Comparison of ENCODE assay signal across 8 cellular contexts in the genomic region with DNA sequence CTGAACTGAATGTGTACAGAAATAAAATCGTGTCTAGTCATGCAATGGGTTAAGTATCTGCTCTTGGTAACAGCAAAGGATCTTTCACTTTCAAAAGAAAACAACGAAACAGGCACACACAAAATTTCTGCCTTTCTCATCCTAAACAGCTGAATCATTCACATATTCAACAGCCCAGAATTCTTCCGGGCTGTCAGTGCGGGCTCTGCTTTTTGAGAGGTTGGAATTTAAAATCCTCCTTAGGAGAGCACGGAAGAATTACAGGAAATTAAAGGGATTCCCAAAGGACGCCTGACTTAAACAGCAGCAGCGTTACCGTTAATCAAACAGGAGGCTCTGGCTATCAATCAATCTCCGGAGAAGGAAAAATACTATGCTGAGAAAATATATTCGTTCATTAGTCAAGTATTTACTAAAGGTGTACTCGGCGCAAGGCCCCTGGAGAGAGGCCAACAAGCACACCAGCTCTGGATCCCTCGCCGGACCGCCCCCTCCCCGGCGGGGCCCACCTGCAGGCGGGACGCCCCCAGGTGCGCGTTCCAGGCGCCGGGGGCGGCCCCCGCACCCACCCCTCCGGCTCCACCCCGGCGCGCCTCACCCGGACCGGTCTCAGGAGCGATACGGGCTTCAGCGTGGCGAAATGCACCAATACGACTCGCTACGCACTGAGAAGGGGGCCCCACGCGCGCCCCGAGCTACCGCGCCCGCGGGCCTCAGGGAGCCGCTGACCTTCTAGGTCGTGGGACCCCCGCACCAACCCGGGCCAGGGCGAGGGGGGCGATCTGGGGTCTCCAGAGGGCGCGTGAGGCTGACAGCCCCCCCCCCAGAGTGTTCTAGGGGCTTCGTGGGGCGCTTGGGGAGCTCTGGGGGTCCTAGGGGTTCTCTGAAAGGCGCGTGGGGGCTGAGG. TPM values are rescaled to one million over a fixed set of nuclear protein-coding genes. Genes with fewer than 3 reads are reported as not detected.
A peak's percentile ranks its signal among the peaks of the same experiment; 100 is the strongest.
DNase-seq lines count a peak whose midpoint lies in the region; ATAC-seq, FAIRE-seq and TF ChIP-seq lines count a peak whose summit lies in the region.

No MANE protein-coding gene starts in this region.

- no peaks in the 10 kb centered on the region for H3K9me3 Mint-ChIP-seq in activated naive CD8-positive, alpha-beta T cell treated with anti-CD3 and anti-CD28 coated beads, Interleukin-2, amount 10 ng/mL, durations not matched to agents 7 days and 5 days
- no peaks in the 10 kb centered on the region for H3K9me3 Mint-ChIP-seq in progenitor cell of endocrine pancreas (ENCODE audit: low read depth)

- peak overlapping the region; percentile 65 to 80; a peak in 3 of 4 replicates for H3K27ac ChIP-seq in SK-N-SH (ENCODE audit: low read depth in 2 of 2, low read length in 1 of 2)
- peak overlapping the region; percentile 78 to 95 (median 94) for H3K27ac ChIP-seq in heart right ventricle

- H3F3A ChIP-seq in SK-N-SH (replicated peaks; ENCODE audit: insufficient read depth), result peaks cover 7% of the 10 kb centered on the region

- H3K4me2 ChIP-seq in SK-N-SH, result peak overlapping the region; percentile 90

- no peak for TF ChIP-seq EP300 in SK-N-SH (IDR thresholded peaks at IDR 0.05; ENCODE audit: borderline replicate concordance in 1 of 2, low read depth in 1 of 2, low read length in 1 of 2)

- peak overlapping the region; percentile 85; the same call in 1 of the 2 replicates for H2AFZ ChIP-seq in SK-N-SH (ENCODE audit: low read depth)

- H4K20me1 ChIP-seq in SK-N-SH (ENCODE audit: insufficient read depth), result no peaks in the 10 kb centered on the region

- H3K4me3 ChIP-seq in SK-N-SH (ENCODE audit: low read depth in 2 of 2, low read length in 1 of 2), result peak overlapping the region; percentile 77 to 95
- H3K4me3 ChIP-seq in heart right ventricle, result peak overlapping the region; percentile 82 to 98 (median 94)

- no peaks in the 10 kb centered on the region for H3K36me3 Mint-ChIP-seq in activated naive CD8-positive, alpha-beta T cell treated with anti-CD3 and anti-CD28 coated beads, Interleukin-2, amount 10 ng/mL, durations not matched to agents 7 days and 5 days
- H3K36me3 Mint-ChIP-seq in progenitor cell of endocrine pancreas (ENCODE audit: insufficient read depth), result peaks cover 2% of the 10 kb centered on the region

- H3K4me3 Mint-ChIP-seq in activated naive CD8-positive, alpha-beta T cell treated with anti-CD3 and anti-CD28 coated beads, Interleukin-2, amount 10 ng/mL, durations not matched to agents 7 days and 5 days, result peak overlapping the region; percentile 97
- H3K4me3 Mint-ChIP-seq in progenitor cell of endocrine pancreas (ENCODE audit: low read depth), result peak overlapping the region; percentile 76

- ATAC-seq in HG03108 (IDR thresholded peaks at IDR 0.05; ENCODE audit: unreplicated experiment), result peak; percentile 26
- ATAC-seq in activated naive CD8-positive, alpha-beta T cell treated with anti-CD3 and anti-CD28 coated beads, Interleukin-2, amount 10 ng/mL, durations not matched to agents 7 days and 5 days (ENCODE audit: low read depth), result peak; percentile 20
- ATAC-seq in heart right ventricle, result peak; percentile 39 to 75 (median 56)
- no peak for ATAC-seq in HG03139 (IDR thresholded peaks at IDR 0.05; ENCODE audit: unreplicated experiment)

- H3K27me3 ChIP-seq in SK-N-SH (ENCODE audit: insufficient read depth) (no peaks in the 10 kb centered on the region), heart right ventricle (peaks cover 0 to 3% (median 0%) of the 10 kb centered on the region in 7 donors)

- no peak for TF ChIP-seq RAD21 in SK-N-SH (IDR thresholded peaks at IDR 0.05; ENCODE audit: low read length)

- H3K79me2 ChIP-seq in SK-N-SH (ENCODE audit: insufficient read depth), result peaks cover 59% of the 10 kb centered on the region

- peaks cover 62% of the 10 kb centered on the region for H3K4me1 Mint-ChIP-seq in activated naive CD8-positive, alpha-beta T cell treated with anti-CD3 and anti-CD28 coated beads, Interleukin-2, amount 10 ng/mL, durations not matched to agents 7 days and 5 days
- peaks cover 11% of the 10 kb centered on the region for H3K4me1 Mint-ChIP-seq in progenitor cell of endocrine pancreas (ENCODE audit: low read depth)

- H3K4me1 ChIP-seq in SK-N-SH (ENCODE audit: control insufficient read depth in 1 of 2, insufficient read depth in 2 of 2, low read depth in 1 of 2, low read length in 1 of 2) (peaks cover 3 to 5% of the 10 kb centered on the region in 2 experiments; a peak in 3 of 4 replicates), heart right ventricle (peaks cover 0 to 48% (median 30%) of the 10 kb centered on the region in 9 donors)

- POLR2A ChIA-PET in SK-N-SH (lab: Yijun Ruan, JAX), result interaction anchor here (3.2 kb wide), 1 partner anchor 70 kb away, joined by 11 read pairs; a partner anchor contains a TSS
- POLR2A ChIA-PET in activated naive CD8-positive, alpha-beta T cell treated with anti-CD3 and anti-CD28 coated beads, Interleukin-2, amount 10 ng/mL, durations not matched to agents 7 days and 5 days (lab: Charles Lee), result interaction anchor here (1.2 to 6.7 kb wide), 6 partner anchors 17 to 70 kb away, joined by 4 to 72 read pairs (median 12); a partner anchor contains a TSS

- H3K9ac ChIP-seq in SK-N-SH, result peak overlapping the region; percentile 77

- no peaks in the 10 kb centered on the region for H3K9me3 ChIP-seq in SK-N-SH
- no peaks in the 10 kb centered on the region for H3K9me3 ChIP-seq in heart right ventricle

- WGBS in SK-N-SH (ENCODE audit: low lambda C conversion rate), result 11% methylated on average over 10 of the region's 58 CpGs
- 0 to 1% methylated on average over 58 of the region's 58 CpGs for WGBS in heart right ventricle, 2 donors

- H3K27me3 Mint-ChIP-seq in activated naive CD8-positive, alpha-beta T cell treated with anti-CD3 and anti-CD28 coated beads, Interleukin-2, amount 10 ng/mL, durations not matched to agents 7 days and 5 days, result peaks cover 2% of the 10 kb centered on the region
- H3K27me3 Mint-ChIP-seq in progenitor cell of endocrine pancreas, result no peaks in the 10 kb centered on the region

- CTCF ChIA-PET in SK-N-SH (lab: Yijun Ruan, JAX), result interaction anchor here (1.1 to 1.8 kb wide), 7 partner anchors 14 to 80 kb away, joined by 3 to 6 read pairs (median 3); a partner anchor contains a TSS

- TF ChIP-seq CTCF in SK-N-SH (IDR thresholded peaks at IDR 0.05), result no peak
- TF ChIP-seq CTCF in heart right ventricle (IDR thresholded peaks at IDR 0.05), result no peak
- TF ChIP-seq CTCF in progenitor cell of endocrine pancreas (IDR thresholded peaks at IDR 0.05; ENCODE audit: unreplicated experiment), result no peak

- intact Hi-C loops in heart right ventricle (cut with DNase I), result loop anchor here in 8 of 10 donors (5.0 to 10.0 kb wide), 4 partner anchors 53 to 1625 kb away; a partner anchor contains a TSS

- H3K27ac Mint-ChIP-seq in activated naive CD8-positive, alpha-beta T cell treated with anti-CD3 and anti-CD28 coated beads, Interleukin-2, amount 10 ng/mL, durations not matched to agents 7 days and 5 days, result peak overlapping the region; percentile 94
- H3K27ac Mint-ChIP-seq in progenitor cell of endocrine pancreas, result peak overlapping the region; percentile 73

- H3K36me3 ChIP-seq in SK-N-SH (replicated peaks in 1 of 2; ENCODE audit: control insufficient read depth in 1 of 2, insufficient read depth in 2 of 2, low read length in 1 of 2) (peaks cover 0 to 4% of the 10 kb centered on the region in 2 experiments), heart right ventricle (no peaks in the 10 kb centered on the region)

- peak; percentile 69 for FAIRE-seq in GM12892 (lab: Jason Lieb, UNC)

- peak; percentile 41 for DNase-seq in GM12892 (ENCODE audit: insufficient read length)
- DNase-seq in SK-N-SH, result peak; percentile 60
- peak; percentile 66 for DNase-seq in activated naive CD8-positive, alpha-beta T cell treated with anti-CD3 and anti-CD28 coated beads, Interleukin-2, amount 10 ng/mL, durations not matched to agents 7 days and 5 days
- DNase-seq in heart right ventricle, result peak in 1 of 2 donors; percentile 55
- DNase-seq in progenitor cell of endocrine pancreas (ENCODE audit: low spot score, unreplicated experiment), result peak; percentile 35
- no peak for DNase-seq in NCI-H1694 treated with DMSO at 0.1 percent for 48 hours (lab: John Stamatoyannopoulos, UW)

- no peak for TF ChIP-seq POLR2A in GM12892 (IDR thresholded peaks at IDR 0.05; ENCODE audit: low read depth, low read length)

- H3K9me2 ChIP-seq in SK-N-SH, result no peaks in the 10 kb centered on the region

RNA-seq across cellular contexts. Expression of a gene that starts 1.0 kb away (rescaled TPM):
- polyA plus RNA-seq in GM12892 (2012; ENCODE audit: missing spikeins), result 9.2 TPM
- polyA plus RNA-seq in SK-N-SH (2012; rRNA removed), result 3.0 and 5.9 TPM in 2 replicates
- polyA plus RNA-seq in SK-N-SH (2012; cell fraction: cytosol; rRNA removed), result 3.9 and 4.4 TPM in 2 replicates
- polyA plus RNA-seq in SK-N-SH (2012; cell fraction: nucleus; rRNA removed), result 6.2 and 13.8 TPM in 2 replicates
- 10 to 100 TPM; 18.1 to 20.7 TPM for total RNA-seq in activated naive CD8-positive, alpha-beta T cell treated with anti-CD3 and anti-CD28 coated beads, Interleukin-2, amount 10 ng/mL, durations not matched to agents 7 days and 5 days
- total RNA-seq in heart right ventricle, result 1 to 10 TPM; 3.1 to 7.2 (median 6.1) TPM
- 1 to 10 TPM; 2.1 to 5.8 TPM for polyA plus RNA-seq in heart right ventricle
- 20.1 and 22.2 TPM in 2 replicates for total RNA-seq in progenitor cell of endocrine pancreas

RNA-seq across cellular contexts. Expression of a gene that starts 19.2 kb away (rescaled TPM):
- not detected for polyA plus RNA-seq in GM12892 (2012; ENCODE audit: missing spikeins)
- polyA plus RNA-seq in SK-N-SH (2012; rRNA removed), result not detected in 2 replicates
- polyA plus RNA-seq in SK-N-SH (2012; cell fraction: cytosol; rRNA removed), result not detected in 2 replicates
- not detected in 2 replicates for polyA plus RNA-seq in SK-N-SH (2012; cell fraction: nucleus; rRNA removed)
- total RNA-seq in activated naive CD8-positive, alpha-beta T cell treated with anti-CD3 and anti-CD28 coated beads, Interleukin-2, amount 10 ng/mL, durations not matched to agents 7 days and 5 days, result not detected
- not detected for total RNA-seq in heart right ventricle
- not detected for polyA plus RNA-seq in heart right ventricle
- total RNA-seq in progenitor cell of endocrine pancreas, result not detected in 2 replicates

RNA-seq across cellular contexts. Expression of a gene that starts 32.4 kb away (rescaled TPM):
- not detected for polyA plus RNA-seq in GM12892 (2012; ENCODE audit: missing spikeins)
- not detected in 2 replicates for polyA plus RNA-seq in SK-N-SH (2012; rRNA removed)
- polyA plus RNA-seq in SK-N-SH (2012; cell fraction: cytosol; rRNA removed), result not detected in 2 replicates
- not detected in 2 replicates for polyA plus RNA-seq in SK-N-SH (2012; cell fraction: nucleus; rRNA removed)
- not detected for total RNA-seq in activated naive CD8-positive, alpha-beta T cell treated with anti-CD3 and anti-CD28 coated beads, Interleukin-2, amount 10 ng/mL, durations not matched to agents 7 days and 5 days
- total RNA-seq in heart right ventricle, result not detected
- not detected for polyA plus RNA-seq in heart right ventricle
- not detected in 2 replicates for total RNA-seq in progenitor cell of endocrine pancreas

RNA-seq across cellular contexts. Expression of a gene that starts 58.3 kb away (rescaled TPM):
- polyA plus RNA-seq in GM12892 (2012; ENCODE audit: missing spikeins), result 6.3 TPM
- 15.0 and 20.6 TPM in 2 replicates for polyA plus RNA-seq in SK-N-SH (2012; rRNA removed)
- 9.9 and 15.7 TPM in 2 replicates for polyA plus RNA-seq in SK-N-SH (2012; cell fraction: cytosol; rRNA removed)
- polyA plus RNA-seq in SK-N-SH (2012; cell fraction: nucleus; rRNA removed), result 63.0 and 71.0 TPM in 2 replicates
- total RNA-seq in activated naive CD8-positive, alpha-beta T cell treated with anti-CD3 and anti-CD28 coated beads, Interleukin-2, amount 10 ng/mL, durations not matched to agents 7 days and 5 days, result 10 to 100 TPM; 13.4 to 15.6 TPM
- 10 to 100 TPM; 20.6 to 42.7 (median 28.8) TPM for total RNA-seq in heart right ventricle
- polyA plus RNA-seq in heart right ventricle, result 10 to 100 TPM in 1 of 2 donors, 1 to 10 TPM in 1; 8.6 to 10.0 TPM
- total RNA-seq in progenitor cell of endocrine pancreas, result 14.3 and 17.8 TPM in 2 replicates
